ENCODE assay signal across 8 cellular contexts in the genomic region with DNA sequence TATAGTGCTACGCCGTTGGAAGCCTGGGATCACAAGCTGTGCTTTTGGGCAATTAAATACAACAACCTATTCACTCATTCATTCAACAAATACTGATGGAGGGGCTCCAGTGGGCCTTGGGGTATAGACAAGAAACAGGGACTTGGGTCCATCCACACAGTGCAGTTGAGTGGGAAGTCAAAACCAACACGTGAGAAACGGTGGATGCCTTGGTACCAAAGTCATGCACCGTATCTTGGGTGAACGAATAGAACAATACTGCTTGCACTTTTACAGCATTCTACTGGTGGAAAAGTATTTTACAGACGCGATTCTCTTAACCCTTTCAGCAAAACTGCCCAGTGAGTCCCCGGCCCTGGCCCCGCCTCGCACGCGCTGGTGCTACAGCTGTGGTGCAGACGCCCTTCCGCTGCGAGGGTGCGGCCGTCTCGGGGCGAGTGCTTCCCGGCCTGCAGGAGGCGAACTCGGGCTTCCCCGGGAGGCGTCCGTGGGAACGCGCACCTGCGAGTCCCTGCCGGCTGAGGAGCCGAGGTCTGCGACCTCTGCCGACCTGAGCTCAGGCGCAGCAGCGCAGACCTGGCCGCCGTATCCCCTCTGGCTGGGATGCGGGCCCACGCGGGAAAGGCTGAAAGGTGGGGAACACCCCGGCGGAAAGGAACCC. TPM values are rescaled to one million over a fixed set of nuclear protein-coding genes. Genes with fewer than 3 reads are reported as not detected.
A peak's percentile ranks its signal among the peaks of the same experiment; 100 is the strongest.
DNase-seq lines count a peak whose midpoint lies in the region; ATAC-seq, FAIRE-seq and TF ChIP-seq lines count a peak whose summit lies in the region.

No MANE protein-coding gene starts in this region.

- H3K4me3 ChIP-seq in WI38 (ENCODE audit: low read depth, low read length), result peak overlapping the region; percentile 87

- ATAC-seq in HG02588 (IDR thresholded peaks at IDR 0.05; ENCODE audit: unreplicated experiment) (peak; percentile 64), left colon (peak; percentile 86)

- intact Hi-C loops in left colon (cut with DNase I, micrococcal nuclease), result no loop called here

- peak; percentile 60 for TF ChIP-seq CTCF in WI38 (IDR thresholded peaks at IDR 0.05; ENCODE audit: low read depth, low read length)

- TF ChIP-seq POLR2A in GM12892 (IDR thresholded peaks at IDR 0.05; ENCODE audit: low read depth, low read length), result no peak

- FAIRE-seq in GM12892 (lab: Jason Lieb, UNC), result no peak

- DNase-seq in GM12892 (ENCODE audit: insufficient read length) (peak; percentile 46), NCI-H1105 (lab: John Stamatoyannopoulos, UW) (peak; percentile 55), cerebellar cortex (ENCODE audit: low spot score) (peak; percentile 10), left colon (peak; percentile 69 to 84), OCI-M2 (lab: John Stamatoyannopoulos, UW; ENCODE audit: unreplicated experiment) (no peak)
- DNase-seq in stimulated activated CD4-positive, alpha-beta T cell treated with anti-CD3 and anti-CD28 coated beads, Interleukin-1b, Interleukin-23, amount 100 ng/mL, for 48 hours, result peak; percentile 72

RNA-seq across cellular contexts. Expression of gene TNFRSF19, which starts 8.3 kb away (rescaled TPM):
- polyA plus RNA-seq in GM12892 (2012; ENCODE audit: missing spikeins), result 12.6 TPM
- total RNA-seq in left colon, result 1 to 10 TPM in 1 of 2 donors, under 1 TPM in 1; 0.55 to 1.1 TPM
